1 cellular context compared by ENCODE assay signal in the genomic region with DNA sequence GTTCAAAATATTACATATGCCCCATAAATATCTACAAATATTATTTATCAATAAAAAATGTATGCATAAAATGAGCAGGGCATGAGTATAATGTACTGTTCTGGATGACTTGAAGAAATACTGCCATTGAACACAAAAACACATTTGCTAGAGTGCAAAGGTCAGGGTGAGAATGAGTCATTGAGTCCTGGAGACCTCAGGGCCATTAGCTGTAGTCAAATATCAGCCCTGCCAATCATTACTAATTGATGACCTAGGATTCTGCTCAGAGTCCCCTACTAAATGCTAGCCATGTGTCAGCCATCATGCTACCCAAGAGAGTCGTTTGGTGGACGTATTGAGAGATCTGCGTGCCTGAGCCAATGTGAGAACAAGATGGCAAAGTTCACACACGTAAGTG.
TF ChIP-seq lines count a peak whose summit lies in the region.

No MANE protein-coding gene starts in this region.

TF ChIP-seq in HepG2, 621 proteins besides CTCF, POLR2A, EP300 and RAD21 (continued from another document):
- TF ChIP-seq, protein P1, sequence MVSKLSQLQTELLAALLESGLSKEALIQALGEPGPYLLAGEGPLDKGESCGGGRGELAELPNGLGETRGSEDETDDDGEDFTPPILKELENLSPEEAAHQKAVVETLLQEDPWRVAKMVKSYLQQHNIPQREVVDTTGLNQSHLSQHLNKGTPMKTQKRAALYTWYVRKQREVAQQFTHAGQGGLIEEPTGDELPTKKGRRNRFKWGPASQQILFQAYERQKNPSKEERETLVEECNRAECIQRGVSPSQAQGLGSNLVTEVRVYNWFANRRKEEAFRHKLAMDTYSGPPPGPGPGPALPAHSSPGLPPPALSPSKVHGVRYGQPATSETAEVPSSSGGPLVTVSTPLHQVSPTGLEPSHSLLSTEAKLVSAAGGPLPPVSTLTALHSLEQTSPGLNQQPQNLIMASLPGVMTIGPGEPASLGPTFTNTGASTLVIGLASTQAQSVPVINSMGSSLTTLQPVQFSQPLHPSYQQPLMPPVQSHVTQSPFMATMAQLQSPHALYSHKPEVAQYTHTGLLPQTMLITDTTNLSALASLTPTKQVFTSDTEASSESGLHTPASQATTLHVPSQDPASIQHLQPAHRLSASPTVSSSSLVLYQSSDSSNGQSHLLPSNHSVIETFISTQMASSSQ (IDR thresholded peaks at IDR 0.05; ENCODE audit: low read depth), result peak; percentile 8; the same call in 1 of the 2 replicates
- TF ChIP-seq, protein P1 (CRISPR knock-in tag; IDR thresholded peaks at IDR 0.05; ENCODE audit: borderline replicate concordance), result no peak
- TF ChIP-seq MEIS1 (CRISPR knock-in tag; IDR thresholded peaks at IDR 0.05; ENCODE audit: borderline replicate concordance) (peak; percentile 73; the same call in 1 of the 2 replicates), NRL (CRISPR knock-in tag; IDR thresholded peaks at IDR 0.05; ENCODE audit: borderline replicate concordance) (no peak), ZMAT3 (CRISPR knock-in tag; conservative IDR thresholded peaks at IDR 0.05) (no peak), KDM5A (IDR thresholded peaks at IDR 0.05; ENCODE audit: borderline replicate concordance, low read length) (no peak), ZC3H13 (CRISPR knock-in tag; IDR thresholded peaks at IDR 0.05) (no peak), HDAC1 (CRISPR knock-in tag; IDR thresholded peaks at IDR 0.05) (no peak), ZNF530 (CRISPR knock-in tag; IDR thresholded peaks at IDR 0.05; ENCODE audit: low read depth) (no peak), ZNF674 (CRISPR knock-in tag; IDR thresholded peaks at IDR 0.05; ENCODE audit: low read depth) (no peak), ZNF12 (CRISPR knock-in tag; IDR thresholded peaks at IDR 0.05) (no peak), SAP130 (CRISPR knock-in tag; IDR thresholded peaks at IDR 0.05; ENCODE audit: low read depth) (peak; percentile 52), SOX5 (CRISPR knock-in tag; IDR thresholded peaks at IDR 0.05; ENCODE audit: borderline replicate concordance) (peak; percentile 36; the same call in 1 of the 2 replicates), SIN3A (IDR thresholded peaks at IDR 0.05; ENCODE audit: borderline replicate concordance, low read depth, low read length) (no peak), CCAR2 (optimal IDR thresholded peaks at IDR 0.05; ENCODE audit: low read depth, low read length) (no peak), SOX6 (IDR thresholded peaks at IDR 0.05) (no peak), SOX6 (CRISPR knock-in tag; IDR thresholded peaks at IDR 0.05) (peak; percentile 14; the same call in 1 of the 2 replicates), ZNF234 (CRISPR knock-in tag; conservative IDR thresholded peaks at IDR 0.05) (no peak), ZNF737 (CRISPR knock-in tag; IDR thresholded peaks at IDR 0.05; ENCODE audit: borderline replicate concordance) (no peak), DPF2 (CRISPR knock-in tag; IDR thresholded peaks at IDR 0.05; ENCODE audit: borderline replicate concordance, low read depth) (no peak)
- TF ChIP-seq, protein P2, sequence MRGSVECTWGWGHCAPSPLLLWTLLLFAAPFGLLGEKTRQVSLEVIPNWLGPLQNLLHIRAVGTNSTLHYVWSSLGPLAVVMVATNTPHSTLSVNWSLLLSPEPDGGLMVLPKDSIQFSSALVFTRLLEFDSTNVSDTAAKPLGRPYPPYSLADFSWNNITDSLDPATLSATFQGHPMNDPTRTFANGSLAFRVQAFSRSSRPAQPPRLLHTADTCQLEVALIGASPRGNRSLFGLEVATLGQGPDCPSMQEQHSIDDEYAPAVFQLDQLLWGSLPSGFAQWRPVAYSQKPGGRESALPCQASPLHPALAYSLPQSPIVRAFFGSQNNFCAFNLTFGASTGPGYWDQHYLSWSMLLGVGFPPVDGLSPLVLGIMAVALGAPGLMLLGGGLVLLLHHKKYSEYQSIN (CRISPR knock-in tag; IDR thresholded peaks at IDR 0.05; ENCODE audit: borderline replicate concordance), result no peak
- TF ChIP-seq, protein P3, sequence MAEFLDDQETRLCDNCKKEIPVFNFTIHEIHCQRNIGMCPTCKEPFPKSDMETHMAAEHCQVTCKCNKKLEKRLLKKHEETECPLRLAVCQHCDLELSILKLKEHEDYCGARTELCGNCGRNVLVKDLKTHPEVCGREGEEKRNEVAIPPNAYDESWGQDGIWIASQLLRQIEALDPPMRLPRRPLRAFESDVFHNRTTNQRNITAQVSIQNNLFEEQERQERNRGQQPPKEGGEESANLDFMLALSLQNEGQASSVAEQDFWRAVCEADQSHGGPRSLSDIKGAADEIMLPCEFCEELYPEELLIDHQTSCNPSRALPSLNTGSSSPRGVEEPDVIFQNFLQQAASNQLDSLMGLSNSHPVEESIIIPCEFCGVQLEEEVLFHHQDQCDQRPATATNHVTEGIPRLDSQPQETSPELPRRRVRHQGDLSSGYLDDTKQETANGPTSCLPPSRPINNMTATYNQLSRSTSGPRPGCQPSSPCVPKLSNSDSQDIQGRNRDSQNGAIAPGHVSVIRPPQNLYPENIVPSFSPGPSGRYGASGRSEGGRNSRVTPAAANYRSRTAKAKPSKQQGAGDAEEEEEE (CRISPR knock-in tag; IDR thresholded peaks at IDR 0.05; ENCODE audit: borderline replicate concordance), result no peak
- TF ChIP-seq, protein P4, sequence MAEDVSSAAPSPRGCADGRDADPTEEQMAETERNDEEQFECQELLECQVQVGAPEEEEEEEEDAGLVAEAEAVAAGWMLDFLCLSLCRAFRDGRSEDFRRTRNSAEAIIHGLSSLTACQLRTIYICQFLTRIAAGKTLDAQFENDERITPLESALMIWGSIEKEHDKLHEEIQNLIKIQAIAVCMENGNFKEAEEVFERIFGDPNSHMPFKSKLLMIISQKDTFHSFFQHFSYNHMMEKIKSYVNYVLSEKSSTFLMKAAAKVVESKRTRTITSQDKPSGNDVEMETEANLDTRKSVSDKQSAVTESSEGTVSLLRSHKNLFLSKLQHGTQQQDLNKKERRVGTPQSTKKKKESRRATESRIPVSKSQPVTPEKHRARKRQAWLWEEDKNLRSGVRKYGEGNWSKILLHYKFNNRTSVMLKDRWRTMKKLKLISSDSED (CRISPR knock-in tag; IDR thresholded peaks at IDR 0.05), result no peak
- TF ChIP-seq, protein P5, sequence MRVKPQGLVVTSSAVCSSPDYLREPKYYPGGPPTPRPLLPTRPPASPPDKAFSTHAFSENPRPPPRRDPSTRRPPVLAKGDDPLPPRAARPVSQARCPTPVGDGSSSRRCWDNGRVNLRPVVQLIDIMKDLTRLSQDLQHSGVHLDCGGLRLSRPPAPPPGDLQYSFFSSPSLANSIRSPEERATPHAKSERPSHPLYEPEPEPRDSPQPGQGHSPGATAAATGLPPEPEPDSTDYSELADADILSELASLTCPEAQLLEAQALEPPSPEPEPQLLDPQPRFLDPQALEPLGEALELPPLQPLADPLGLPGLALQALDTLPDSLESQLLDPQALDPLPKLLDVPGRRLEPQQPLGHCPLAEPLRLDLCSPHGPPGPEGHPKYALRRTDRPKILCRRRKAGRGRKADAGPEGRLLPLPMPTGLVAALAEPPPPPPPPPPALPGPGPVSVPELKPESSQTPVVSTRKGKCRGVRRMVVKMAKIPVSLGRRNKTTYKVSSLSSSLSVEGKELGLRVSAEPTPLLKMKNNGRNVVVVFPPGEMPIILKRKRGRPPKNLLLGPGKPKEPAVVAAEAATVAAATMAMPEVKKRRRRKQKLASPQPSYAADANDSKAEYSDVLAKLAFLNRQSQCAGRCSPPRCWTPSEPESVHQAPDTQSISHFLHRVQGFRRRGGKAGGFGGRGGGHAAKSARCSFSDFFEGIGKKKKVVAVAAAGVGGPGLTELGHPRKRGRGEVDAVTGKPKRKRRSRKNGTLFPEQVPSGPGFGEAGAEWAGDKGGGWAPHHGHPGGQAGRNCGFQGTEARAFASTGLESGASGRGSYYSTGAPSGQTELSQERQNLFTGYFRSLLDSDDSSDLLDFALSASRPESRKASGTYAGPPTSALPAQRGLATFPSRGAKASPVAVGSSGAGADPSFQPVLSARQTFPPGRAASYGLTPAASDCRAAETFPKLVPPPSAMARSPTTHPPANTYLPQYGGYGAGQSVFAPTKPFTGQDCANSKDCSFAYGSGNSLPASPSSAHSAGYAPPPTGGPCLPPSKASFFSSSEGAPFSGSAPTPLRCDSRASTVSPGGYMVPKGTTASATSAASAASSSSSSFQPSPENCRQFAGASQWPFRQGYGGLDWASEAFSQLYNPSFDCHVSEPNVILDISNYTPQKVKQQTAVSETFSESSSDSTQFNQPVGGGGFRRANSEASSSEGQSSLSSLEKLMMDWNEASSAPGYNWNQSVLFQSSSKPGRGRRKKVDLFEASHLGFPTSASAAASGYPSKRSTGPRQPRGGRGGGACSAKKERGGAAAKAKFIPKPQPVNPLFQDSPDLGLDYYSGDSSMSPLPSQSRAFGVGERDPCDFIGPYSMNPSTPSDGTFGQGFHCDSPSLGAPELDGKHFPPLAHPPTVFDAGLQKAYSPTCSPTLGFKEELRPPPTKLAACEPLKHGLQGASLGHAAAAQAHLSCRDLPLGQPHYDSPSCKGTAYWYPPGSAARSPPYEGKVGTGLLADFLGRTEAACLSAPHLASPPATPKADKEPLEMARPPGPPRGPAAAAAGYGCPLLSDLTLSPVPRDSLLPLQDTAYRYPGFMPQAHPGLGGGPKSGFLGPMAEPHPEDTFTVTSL (CRISPR knock-in tag; IDR thresholded peaks at IDR 0.05; ENCODE audit: borderline replicate concordance), result peak; percentile 39; the same call in 1 of the 2 replicates
